ENCODE assay signal across 2 cellular contexts in genomic region chr22:48161354-48161753, GRCh38.
TF ChIP-seq lines count a peak whose summit lies in the region.

No MANE protein-coding gene starts in this region.

TF ChIP-seq in HEK293, 187 proteins besides CTCF, POLR2A, EP300 and RAD21:
- TF ChIP-seq ZNF596 (tag by site-specific recombination; IDR thresholded peaks at IDR 0.05), result no peak
- TF ChIP-seq KLF1 (tag by site-specific recombination; IDR thresholded peaks at IDR 0.05), result peak; percentile 33
TF ChIP-seq in HEK293: peak in this region for 1.

TF ChIP-seq in GM23338, 12 proteins besides CTCF, POLR2A, EP300 and RAD21:
- TF ChIP-seq ZNF331 (CRISPR knock-in tag; IDR thresholded peaks at IDR 0.05; ENCODE audit: low read depth) (no peak), ZNF114 (CRISPR knock-in tag; IDR thresholded peaks at IDR 0.05) (no peak), NANOG (IDR thresholded peaks at IDR 0.05; ENCODE audit: borderline replicate concordance) (no peak), REST (IDR thresholded peaks at IDR 0.05; ENCODE audit: unreplicated experiment) (no peak), EZH2phosphoT487 (IDR thresholded peaks at IDR 0.05; ENCODE audit: unreplicated experiment) (no peak), STAT1 (IDR thresholded peaks at IDR 0.05; ENCODE audit: unreplicated experiment) (no peak), EZH2 (IDR thresholded peaks at IDR 0.05; ENCODE audit: low read depth, unreplicated experiment) (no peak)
